In genomic region chr10:46423550-46423949, GRCh38 we compare ENCODE assay signal across 2 cellular contexts. TPM values are rescaled to one million over a fixed set of nuclear protein-coding genes. Genes with fewer than 3 reads are reported as not detected.
"Had no signal": no experiment of that assay in that cellular context is flagged by ENCODE, and none has a peak within 500 bp of the region (broad histone marks: within the 10 kb centered on the region; RNA-seq: fewer than 3 reads in every experiment).

No MANE protein-coding gene starts in this region.

RNA-seq across cellular contexts. Expression of gene NPY4R, which starts 42.2 kb away (rescaled TPM):
- total RNA-seq: LHCN-M2, MCF 10A had no signal

RNA-seq across cellular contexts. Expression of gene ANXA8L1, which starts 48.0 kb away (rescaled TPM):
- total RNA-seq: LHCN-M2 had no signal
